14 cellular contexts compared by ENCODE assay signal in the genomic region with DNA sequence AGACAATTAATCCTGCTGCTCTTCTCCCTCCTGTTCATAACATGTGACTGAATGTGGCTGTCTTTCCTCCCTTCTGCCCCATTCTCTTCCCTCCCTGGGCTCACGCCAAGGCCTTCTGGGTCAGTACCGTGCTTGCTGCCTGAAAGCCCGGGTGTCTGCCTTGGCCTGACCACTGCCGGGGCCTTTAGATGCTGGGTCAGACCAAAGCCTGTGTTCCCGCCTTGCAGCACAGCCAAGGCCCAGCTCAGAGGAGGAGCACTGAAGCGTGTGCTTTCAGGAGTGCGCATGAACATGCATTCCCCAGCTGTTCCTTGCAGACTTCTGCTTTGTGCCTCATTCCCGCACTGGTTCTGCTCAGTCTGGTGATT. TPM values are rescaled to one million over a fixed set of nuclear protein-coding genes. Genes with fewer than 3 reads are reported as not detected.
DNase-seq lines count a peak whose midpoint lies in the region; ATAC-seq and TF ChIP-seq lines count a peak whose summit lies in the region.
"Had no signal": no experiment of that assay in that cellular context is flagged by ENCODE, and none has a peak within 500 bp of the region (broad histone marks: within the 10 kb centered on the region; RNA-seq: fewer than 3 reads in every experiment).

No MANE protein-coding gene starts in this region.

- H3K27ac ChIP-seq in Peyer's patch (peak overlapping the region in 3 of 4 donors; percentile 7 to 54 (median 10)), thyroid gland (peak overlapping the region; percentile 53 to 82 (median 67))

- H3K27me3 ChIP-seq in Peyer's patch = no peaks in the 10 kb centered on the region
- no peaks in the 10 kb centered on the region for H3K27me3 ChIP-seq in thyroid gland
- H3K27me3 ChIP-seq: MG63, spleen had no signal

- H3K9me3 ChIP-seq in Peyer's patch (no peaks in the 10 kb centered on the region), thyroid gland (no peaks in the 10 kb centered on the region)
- H3K9me3 ChIP-seq: Caco-2, MG63, spleen had no signal

- no peak for DNase-seq in Peyer's patch
- DNase-seq in globus pallidus (ENCODE audit: low spot score) = peak; percentile 71
- DNase-seq in mucosa of gallbladder (ENCODE audit: low spot score) = peak; percentile 30
- peak; percentile 77 to 80 for DNase-seq in thyroid gland
- DNase-seq in activated gamma-delta T cell (lab: John Stamatoyannopoulos, UW) = no peak
- no peak for DNase-seq in NCI-H2029 (lab: John Stamatoyannopoulos, UW)
- DNase-seq: activated T-cell treated with anti-CD3 and anti-CD28 coated beads, Interleukin-2, amount 50 U/mL, for 72 hours; Caco-2; MG63; spleen; stimulated activated CD8-positive, alpha-beta memory T cell treated with anti-CD3 and anti-CD28 coated beads, Interleukin-4, amount 100 ng/mL, for 48 hours had no signal

- intact Hi-C loops in thyroid gland (cut with DNase I) = no loop called here

- H3K4me1 ChIP-seq in Peyer's patch = peaks cover 0 to 11% (median 0%) of the 10 kb centered on the region in 4 donors
- peaks cover 13 to 30% of the 10 kb centered on the region in 2 donors for H3K4me1 ChIP-seq in thyroid gland

- ATAC-seq in HG02852 (IDR thresholded peaks at IDR 0.05; ENCODE audit: unreplicated experiment) (no peak), GM19463 (IDR thresholded peaks at IDR 0.05; ENCODE audit: unreplicated experiment) (no peak)
- ATAC-seq: activated T-cell treated with anti-CD3 and anti-CD28 coated beads, Interleukin-2, amount 50 U/mL, for 72 hours had no signal

- TF ChIP-seq POLR2A in Peyer's patch (IDR thresholded peaks at IDR 0.05) (no peak), thyroid gland (IDR thresholded peaks at IDR 0.05) (peak in 1 of 2 donors; percentile 39)

- 18 to 33% methylated on average over 8 of the region's 8 CpGs for WGBS in thyroid gland, 2 donors

- H3K36me3 ChIP-seq in Peyer's patch (peaks cover 0 to 18% (median 0%) of the 10 kb centered on the region in 3 donors), thyroid gland (no peaks in the 10 kb centered on the region)
- H3K36me3 ChIP-seq: MG63, spleen, WERI-Rb-1 had no signal

- H3K4me3 ChIP-seq in Peyer's patch = no peak overlapping the region
- H3K4me3 ChIP-seq in thyroid gland (replicated peaks in 1 of 3) = no peak overlapping the region
- H3K4me3 ChIP-seq: MG63, spleen had no signal

- no peak for TF ChIP-seq CTCF in Peyer's patch (IDR thresholded peaks at IDR 0.05)
- TF ChIP-seq CTCF in thyroid gland (IDR thresholded peaks at IDR 0.05) = no peak

RNA-seq across cellular contexts. Expression of a gene that starts 27.0 kb away (rescaled TPM):
- total RNA-seq in Peyer's patch (100 to 1,000 TPM in 2 of 4 donors, 10 to 100 TPM in 2; 83.2 to 158 (median 102) TPM), mucosa of gallbladder (113 TPM), thyroid gland (100 to 1,000 TPM; 164 to 264 (median 200) TPM)

Comparison
In these comparisons a context has a peak if more than half of its experiments do, and no peak if none do; other contexts are left out.
1. DNase-seq: peak in globus pallidus (single experiment), mucosa of gallbladder (single experiment) and thyroid gland (2 of 2); none in Peyer's patch (0 of 3), activated gamma-delta T cell (single experiment) and NCI-H2029 (single experiment).